16 cellular contexts compared by ENCODE assay signal in the genomic region with DNA sequence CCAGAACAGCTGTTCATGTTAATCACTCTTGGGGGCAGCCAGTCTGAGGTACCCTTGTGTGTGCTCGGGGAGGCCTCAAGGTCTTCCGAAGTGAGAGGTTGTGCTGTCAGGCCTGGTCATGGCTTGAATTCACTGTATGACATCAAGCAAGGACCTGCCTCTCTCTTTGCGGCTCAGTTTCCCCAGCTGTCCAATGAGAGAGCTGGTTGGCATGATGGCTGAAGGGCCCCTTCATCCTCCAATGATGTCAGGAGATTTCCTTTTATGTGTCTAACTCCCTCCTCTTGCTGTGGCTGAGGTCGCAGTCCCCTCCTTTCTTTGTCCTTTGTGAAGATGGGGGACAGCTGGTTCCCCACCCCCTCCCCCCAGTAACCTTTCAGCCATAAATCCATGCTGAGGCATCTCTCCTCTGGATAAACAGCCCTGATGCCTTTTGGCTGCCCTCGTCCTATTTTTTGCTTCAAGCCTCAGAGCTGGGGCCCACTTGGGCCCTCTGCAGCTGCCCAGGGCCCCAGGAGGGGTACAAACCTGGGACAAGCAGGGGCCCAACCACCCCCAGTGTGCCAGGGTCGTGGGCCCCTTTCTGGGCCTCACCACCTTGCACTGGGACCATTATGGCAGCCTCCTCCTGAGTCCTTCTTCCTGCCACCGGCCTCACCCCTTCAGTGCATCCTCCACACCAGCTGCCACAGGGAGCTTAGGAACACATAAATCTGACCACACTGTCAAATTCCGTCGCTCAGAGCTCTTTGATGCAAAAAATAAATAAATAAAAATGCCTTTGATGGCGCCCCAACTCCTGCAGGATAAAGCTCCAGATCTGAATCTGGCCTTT.
"Had no signal": no experiment of that assay in that cellular context is flagged by ENCODE, and none has a peak within 500 bp of the region (broad histone marks: within the 10 kb centered on the region; RNA-seq: fewer than 3 reads in every experiment).

No MANE protein-coding gene starts in this region.

- H3K36me3 ChIP-seq: brain microvascular endothelial cell, transverse colon, vagina had no signal

- H3K27me3 Mint-ChIP-seq: activated CD4-positive, alpha-beta T cell treated with anti-CD3 and anti-CD28 coated beads, Interleukin-2, amount 10 ng/mL, durations not matched to agents 7 days and 5 days; activated naive CD8-positive, alpha-beta T cell treated with anti-CD3 and anti-CD28 coated beads for 36 hours; stimulated activated memory B cell treated with anti-CD40 and anti-IgM and Interleukin-4, amounts not matched to agents 10 μg/mL and 1 μg/mL and 100 μg/mL, for 72 hours had no signal

- H3K36me3 Mint-ChIP-seq: activated naive CD8-positive, alpha-beta T cell treated with anti-CD3 and anti-CD28 coated beads for 36 hours; stimulated activated memory B cell treated with anti-CD40 and anti-IgM and Interleukin-4, amounts not matched to agents 10 μg/mL and 1 μg/mL and 100 μg/mL, for 72 hours had no signal

- H3K9me3 Mint-ChIP-seq: activated CD4-positive, alpha-beta T cell treated with anti-CD3 and anti-CD28 coated beads, Interleukin-2, amount 10 ng/mL, durations not matched to agents 7 days and 5 days; activated naive CD8-positive, alpha-beta T cell treated with anti-CD3 and anti-CD28 coated beads for 36 hours; activated T-cell treated with anti-CD3 and anti-CD28 coated beads, Interleukin-2, amount 50 U/mL, for 72 hours; neural crest cell; stimulated activated memory B cell treated with anti-CD40 and anti-IgM and Interleukin-4, amounts not matched to agents 10 μg/mL and 1 μg/mL and 100 μg/mL, for 72 hours had no signal

- H3K4me3 Mint-ChIP-seq: activated CD4-positive, alpha-beta T cell treated with anti-CD3 and anti-CD28 coated beads, Interleukin-2, amount 10 ng/mL, durations not matched to agents 7 days and 5 days; activated naive CD8-positive, alpha-beta T cell treated with anti-CD3 and anti-CD28 coated beads for 36 hours; activated T-cell treated with anti-CD3 and anti-CD28 coated beads, Interleukin-2, amount 50 U/mL, for 72 hours; neural crest cell; stimulated activated memory B cell treated with anti-CD40 and anti-IgM and Interleukin-4, amounts not matched to agents 10 μg/mL and 1 μg/mL and 100 μg/mL, for 72 hours had no signal

- H3K4me3 ChIP-seq: mucosa of descending colon, transverse colon, vagina had no signal

- H3K9me3 ChIP-seq: mucosa of descending colon, transverse colon, vagina had no signal

- ATAC-seq: activated T-cell treated with anti-CD3 and anti-CD28 coated beads, Interleukin-2, amount 50 U/mL, for 72 hours; left colon; mucosa of descending colon; stimulated activated memory B cell treated with anti-CD40 and anti-IgM and Interleukin-4, amounts not matched to agents 10 μg/mL and 1 μg/mL and 100 μg/mL, for 72 hours had no signal

- H3K27ac Mint-ChIP-seq: activated CD4-positive, alpha-beta T cell treated with anti-CD3 and anti-CD28 coated beads, Interleukin-2, amount 10 ng/mL, durations not matched to agents 7 days and 5 days; activated naive CD8-positive, alpha-beta T cell treated with anti-CD3 and anti-CD28 coated beads for 36 hours; activated T-cell treated with anti-CD3 and anti-CD28 coated beads, Interleukin-2, amount 50 U/mL, for 72 hours; stimulated activated memory B cell treated with anti-CD40 and anti-IgM and Interleukin-4, amounts not matched to agents 10 μg/mL and 1 μg/mL and 100 μg/mL, for 72 hours had no signal

- H3K4me1 Mint-ChIP-seq: activated CD4-positive, alpha-beta T cell treated with anti-CD3 and anti-CD28 coated beads, Interleukin-2, amount 10 ng/mL, durations not matched to agents 7 days and 5 days; activated naive CD8-positive, alpha-beta T cell treated with anti-CD3 and anti-CD28 coated beads for 36 hours; stimulated activated memory B cell treated with anti-CD40 and anti-IgM and Interleukin-4, amounts not matched to agents 10 μg/mL and 1 μg/mL and 100 μg/mL, for 72 hours had no signal

- H3K27me3 ChIP-seq: brain microvascular endothelial cell, transverse colon, vagina had no signal

- H3K4me1 ChIP-seq: transverse colon, vagina had no signal

- H3K27ac ChIP-seq: brain microvascular endothelial cell, epithelial cell of prostate, transverse colon, vagina had no signal

- DNase-seq: activated CD4-positive, alpha-beta T cell treated with anti-CD3 and anti-CD28 coated beads, Interleukin-2, amount 10 ng/mL, durations not matched to agents 7 days and 5 days; activated CD4-positive, CD25-positive, alpha-beta regulatory T cell; activated CD8-positive, alpha-beta memory T cell treated with anti-CD3 and anti-CD28 coated beads, Interleukin-2, amount 50 U/mL, for 48 hours; activated naive CD8-positive, alpha-beta T cell treated with anti-CD3 and anti-CD28 coated beads for 36 hours; activated T-cell treated with anti-CD3 and anti-CD28 coated beads, Interleukin-2, amount 50 U/mL, for 72 hours; brain microvascular endothelial cell; cerebellar nuclear complex; dermis blood vessel endothelial cell; mucosa of descending colon; stimulated activated CD4-positive, alpha-beta T cell treated with anti-CD3 and anti-CD28 coated beads, Interleukin-2, amount 100 ng/mL, for 48 hours; transverse colon had no signal
